Comparison of ENCODE assay signal across 8 cellular contexts in the genomic region with DNA sequence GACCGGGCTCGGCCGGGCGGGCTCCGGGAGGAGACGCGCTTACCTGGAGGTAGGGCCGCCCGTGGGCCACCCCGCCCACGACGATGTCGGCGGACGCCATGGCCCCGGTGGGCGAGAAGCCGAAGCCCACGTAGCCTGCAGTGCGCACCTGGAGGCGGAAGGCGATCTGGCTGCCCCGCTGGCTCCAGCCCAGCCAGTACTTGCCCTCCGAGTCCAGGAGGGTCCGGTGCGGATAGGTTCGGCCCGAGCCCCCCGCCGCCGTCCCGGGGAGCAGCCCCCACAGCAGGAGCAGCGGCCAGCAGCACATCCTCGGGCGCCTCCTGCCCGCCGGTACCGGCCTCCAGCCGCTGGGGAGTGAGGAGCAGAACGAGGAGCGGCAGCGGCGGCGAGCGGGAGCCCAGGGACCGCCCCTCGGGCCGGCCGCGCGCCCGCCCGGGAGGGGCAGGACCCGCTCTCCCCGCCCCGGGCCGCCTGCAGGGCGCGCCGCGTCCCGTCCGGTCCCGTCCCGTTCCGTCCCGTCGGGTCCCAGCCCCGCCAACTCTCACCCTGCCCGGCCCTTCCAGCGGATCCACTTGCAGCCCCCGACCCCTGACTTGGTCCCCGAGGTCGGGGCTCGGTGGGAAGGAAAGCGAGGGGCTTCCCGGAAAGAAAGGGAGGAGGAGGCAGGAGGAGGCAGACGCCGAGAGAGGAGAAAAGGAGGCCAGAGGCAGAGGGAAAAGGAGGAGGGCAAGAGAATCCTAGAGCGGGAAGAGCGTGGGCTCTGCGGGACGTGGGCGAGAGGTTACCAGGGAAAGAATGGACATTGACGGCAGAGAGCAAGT. TPM values are rescaled to one million over a fixed set of nuclear protein-coding genes. Genes with fewer than 3 reads are reported as not detected.
A peak's percentile ranks its signal among the peaks of the same experiment; 100 is the strongest.
DNase-seq lines count a peak whose midpoint lies in the region; ATAC-seq lines count a peak whose summit lies in the region.

A gene (minus strand): TSS at position 356 of the 821 bp plus-strand sequence. CDS start 49 bp downstream, at position 307.

- H3K9me3 Mint-ChIP-seq in activated naive CD8-positive, alpha-beta T cell treated with anti-CD3 and anti-CD28 coated beads, Interleukin-2, amount 50 U/mL, for 24 hours: no peaks in the 10 kb centered on the region

- DNase-seq in COLO668 (lab: John Stamatoyannopoulos, UW; ENCODE audit: unreplicated experiment) (peak; percentile 47), HK-2 (ENCODE audit: unreplicated experiment) (peak; percentile 72), hepatic stellate cell (ENCODE audit: low spot score) (peak; percentile 66), renal cortical epithelial cell (ENCODE audit: low read depth) (no peak), AML-193 (lab: John Stamatoyannopoulos, UW) (no peak), SIG-M5 treated with dmso at 0.1 percent for 504 hours (lab: John Stamatoyannopoulos, UW; ENCODE audit: unreplicated experiment) (no peak)
- DNase-seq in activated naive CD8-positive, alpha-beta T cell treated with anti-CD3 and anti-CD28 coated beads, Interleukin-2, amount 50 U/mL, for 24 hours: peak; percentile 13

- peaks cover 19% of the 10 kb centered on the region for H3K4me1 Mint-ChIP-seq in activated naive CD8-positive, alpha-beta T cell treated with anti-CD3 and anti-CD28 coated beads, Interleukin-2, amount 50 U/mL, for 24 hours

- peaks cover 65% of the 10 kb centered on the region for H3K27me3 Mint-ChIP-seq in activated naive CD8-positive, alpha-beta T cell treated with anti-CD3 and anti-CD28 coated beads, Interleukin-2, amount 50 U/mL, for 24 hours

- peak within 1 kb of the TSS; percentile 50 for H3K4me3 Mint-ChIP-seq in activated naive CD8-positive, alpha-beta T cell treated with anti-CD3 and anti-CD28 coated beads, Interleukin-2, amount 50 U/mL, for 24 hours

- ATAC-seq in GM19467 (IDR thresholded peaks at IDR 0.05; ENCODE audit: unreplicated experiment): peak; percentile 49
- ATAC-seq in activated naive CD8-positive, alpha-beta T cell treated with anti-CD3 and anti-CD28 coated beads, Interleukin-2, amount 50 U/mL, for 24 hours: peak; percentile 55

- H3K27ac Mint-ChIP-seq in activated naive CD8-positive, alpha-beta T cell treated with anti-CD3 and anti-CD28 coated beads, Interleukin-2, amount 50 U/mL, for 24 hours: no peak within 1 kb of the TSS

- H3K36me3 Mint-ChIP-seq in activated naive CD8-positive, alpha-beta T cell treated with anti-CD3 and anti-CD28 coated beads, Interleukin-2, amount 50 U/mL, for 24 hours (ENCODE audit: low read depth): no peaks in the 10 kb centered on the region

RNA-seq across cellular contexts. Expression of the gene that starts here (rescaled TPM):
- total RNA-seq in renal cortical epithelial cell: 53.5 and 145 TPM in 2 replicates

Comparison
In these comparisons a context has a peak if more than half of its experiments do, and no peak if none do; other contexts are left out.
1. DNase-seq: peak in COLO668 (single experiment), HK-2 (single experiment), activated naive CD8-positive, alpha-beta T cell treated with anti-CD3 and anti-CD28 coated beads, Interleukin-2, amount 50 U/mL, for 24 hours (single experiment) and hepatic stellate cell (single experiment); none in renal cortical epithelial cell (single experiment), AML-193 (0 of 2) and SIG-M5 treated with dmso at 0.1 percent for 504 hours (single experiment).